1 cellular context compared by ENCODE assay signal in genomic region chr14:64501326-64502171, GRCh38.
TF ChIP-seq lines count a peak whose summit lies in the region.

No MANE protein-coding gene starts in this region.

TF ChIP-seq in HCT116, 20 proteins besides CTCF, POLR2A, EP300 and RAD21 (continued from another document):
- TF ChIP-seq ZNF274 (IDR thresholded peaks at IDR 0.05; ENCODE audit: low read depth, low read length), result no peak
